ENCODE assay signal across 1 cellular context in genomic region chr1:161161652-161162051, GRCh38.
A peak's percentile ranks its signal among the peaks of the same experiment; 100 is the strongest.
TF ChIP-seq lines count a peak whose summit lies in the region.

No MANE protein-coding gene starts in this region.

TF ChIP-seq in HEK293, 187 proteins besides CTCF, POLR2A, EP300 and RAD21:
- TF ChIP-seq SCRT1 (tag by site-specific recombination; IDR thresholded peaks at IDR 0.05; ENCODE audit: borderline replicate concordance) (peak; percentile 85), ZNF830 (tag by site-specific recombination; IDR thresholded peaks at IDR 0.05; ENCODE audit: low read depth) (no peak), SCRT2 (tag by site-specific recombination; IDR thresholded peaks at IDR 0.05) (peak; percentile 96), ZNF701 (tag by site-specific recombination; IDR thresholded peaks at IDR 0.05) (no peak)
TF ChIP-seq in HEK293: peak in this region for 2.
